Comparison of ENCODE assay signal across 15 cellular contexts in the genomic region with DNA sequence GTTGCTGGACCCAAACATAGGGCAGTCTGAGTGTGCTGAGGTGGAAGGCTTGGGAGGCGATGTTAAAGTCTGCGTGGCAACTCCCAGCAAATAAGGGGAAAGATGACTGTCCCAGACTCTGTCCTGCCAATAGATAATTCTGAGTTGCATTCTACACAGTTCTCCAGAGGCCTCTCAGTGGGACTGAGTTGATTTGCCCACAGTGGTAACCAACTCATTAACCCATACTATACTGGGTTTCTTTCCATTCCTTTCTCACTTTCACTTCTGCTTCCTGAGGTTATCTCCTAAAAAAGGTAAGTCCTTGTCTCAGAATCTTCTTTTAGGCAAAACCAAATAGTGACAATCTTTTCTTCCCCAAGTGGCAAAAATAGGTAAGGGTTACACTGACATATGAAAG.
DNase-seq lines count a peak whose midpoint lies in the region; ATAC-seq and TF ChIP-seq lines count a peak whose summit lies in the region.
"Had no signal": no experiment of that assay in that cellular context is flagged by ENCODE, and none has a peak within 500 bp of the region (broad histone marks: within the 10 kb centered on the region; RNA-seq: fewer than 3 reads in every experiment).

No MANE protein-coding gene starts in this region.

- DNase-seq in DND-41 = no peak
- DNase-seq in activated T-cell treated with anti-CD3 and anti-CD28 coated beads, Interleukin-2, amount 50 U/mL, for 72 hours = no peak
- no peak for DNase-seq in activated naive CD4-positive, alpha-beta T cell treated with anti-CD3 and anti-CD28 coated beads, Interleukin-2, amount 50 U/mL, for 72 hours (ENCODE audit: low spot score in 2 of 2)
- DNase-seq: Caco-2; CD8-positive, alpha-beta memory T cell; DMS53; H7 had no signal

- no peaks in the 10 kb centered on the region for H3K4me1 Mint-ChIP-seq in activated T-cell treated with anti-CD3 and anti-CD28 coated beads, Interleukin-2, amount 50 U/mL, for 72 hours (ENCODE audit: low read depth)
- H3K4me1 Mint-ChIP-seq: CD8-positive, alpha-beta memory T cell; GM23338 had no signal

- H2AFZ ChIP-seq in DND-41 (ENCODE audit: low read depth, low read length) (0 out of 2 replicates have a peak overlapping the region, but pooled peaks have one; percentile 12), OCI-LY3 (ENCODE audit: low read depth, low read length) (no peak overlapping the region)
- H2AFZ ChIP-seq: GM23338 had no signal

- TF ChIP-seq CTCF in DND-41 (IDR thresholded peaks at IDR 0.05; ENCODE audit: borderline replicate concordance, extremely low read depth, low read length, poor library complexity, severe bottlenecking) (no peak), OCI-LY3 (IDR thresholded peaks at IDR 0.05; ENCODE audit: low read depth, low read length) (no peak)

- no peaks in the 10 kb centered on the region for H3K27me3 Mint-ChIP-seq in activated T-cell treated with anti-CD3 and anti-CD28 coated beads, Interleukin-2, amount 50 U/mL, for 72 hours (ENCODE audit: low read depth)
- H3K27me3 Mint-ChIP-seq: CD8-positive, alpha-beta memory T cell had no signal

- H3K79me2 ChIP-seq in DND-41 (ENCODE audit: insufficient read depth, low read length) = no peaks in the 10 kb centered on the region
- H3K79me2 ChIP-seq in OCI-LY3 (ENCODE audit: low read length) = no peaks in the 10 kb centered on the region

- peaks cover 15% of the 10 kb centered on the region for H3K9me3 ChIP-seq in DND-41 (ENCODE audit: insufficient read depth, low read length, severe bottlenecking)
- no peaks in the 10 kb centered on the region for H3K9me3 ChIP-seq in OCI-LY3 (ENCODE audit: insufficient read depth, low read length)
- H3K9me3 ChIP-seq: Caco-2 had no signal

- H3K36me3 Mint-ChIP-seq in activated T-cell treated with anti-CD3 and anti-CD28 coated beads, Interleukin-2, amount 50 U/mL, for 72 hours (ENCODE audit: insufficient read depth in 2 of 2) = peaks cover 2 to 4% of the 10 kb centered on the region in 2 donors
- H3K36me3 Mint-ChIP-seq in activated naive CD4-positive, alpha-beta T cell treated with anti-CD3 and anti-CD28 coated beads, Interleukin-2, amount 50 U/mL, for 72 hours = peaks cover 6 to 7% of the 10 kb centered on the region in 2 donors

- H3K4me2 ChIP-seq in DND-41 (ENCODE audit: insufficient read depth, low read length) = no peak overlapping the region
- peak overlapping the region; percentile 30 for H3K4me2 ChIP-seq in OCI-LY3 (ENCODE audit: low read length)
- H3K4me2 ChIP-seq: A549, BLaER1, GM23338 had no signal

- no peaks in the 10 kb centered on the region for H4K20me1 ChIP-seq in DND-41 (ENCODE audit: insufficient read depth, low read length)
- H4K20me1 ChIP-seq in OCI-LY3 (ENCODE audit: insufficient read depth, low read length) = no peaks in the 10 kb centered on the region
- H4K20me1 ChIP-seq: BLaER1 had no signal

- H3K4me3 ChIP-seq in DND-41 (ENCODE audit: low read depth in 1 of 2, low read length in 2 of 2) (no peak overlapping the region), OCI-LY3 (ENCODE audit: low read length) (no peak overlapping the region)
- H3K4me3 ChIP-seq: A549, BLaER1, GM23338 had no signal

- H3K4me1 ChIP-seq in DND-41 (ENCODE audit: insufficient read depth, low read length) = no peaks in the 10 kb centered on the region
- H3K4me1 ChIP-seq in OCI-LY3 (ENCODE audit: low read length) = peaks cover 20% of the 10 kb centered on the region
- H3K4me1 ChIP-seq: A549, BLaER1, Caco-2 had no signal

- ATAC-seq in DND-41 (ENCODE audit: insufficient read depth, low read depth) (no peak), GM18505 (IDR thresholded peaks at IDR 0.05; ENCODE audit: unreplicated experiment) (peak; percentile 46), HG03432 (IDR thresholded peaks at IDR 0.05; ENCODE audit: unreplicated experiment) (peak; percentile 61), HG02938 (IDR thresholded peaks at IDR 0.05; ENCODE audit: unreplicated experiment) (no peak)
- ATAC-seq in activated T-cell treated with anti-CD3 and anti-CD28 coated beads, Interleukin-2, amount 50 U/mL, for 72 hours (replicated peaks in 1 of 2) = no peak
- no peak for ATAC-seq in activated naive CD4-positive, alpha-beta T cell treated with anti-CD3 and anti-CD28 coated beads, Interleukin-2, amount 50 U/mL, for 72 hours
- ATAC-seq: A549, GM23338, HepG2 had no signal

- H3K27ac ChIP-seq in DND-41 (ENCODE audit: low read length) = no peak overlapping the region
- no peak overlapping the region for H3K27ac ChIP-seq in OCI-LY3 (ENCODE audit: low read length)
- H3K27ac ChIP-seq: A549, BLaER1 had no signal

- peaks cover 4% of the 10 kb centered on the region in 2 donors for H3K9me3 Mint-ChIP-seq in activated T-cell treated with anti-CD3 and anti-CD28 coated beads, Interleukin-2, amount 50 U/mL, for 72 hours
- peaks cover 6 to 12% of the 10 kb centered on the region in 2 donors for H3K9me3 Mint-ChIP-seq in activated naive CD4-positive, alpha-beta T cell treated with anti-CD3 and anti-CD28 coated beads, Interleukin-2, amount 50 U/mL, for 72 hours

- H3K27me3 ChIP-seq in DND-41 (ENCODE audit: insufficient read depth, low read length, poor library complexity) (no peaks in the 10 kb centered on the region), OCI-LY3 (ENCODE audit: low read depth, low read length) (no peaks in the 10 kb centered on the region)
- H3K27me3 ChIP-seq: BLaER1 had no signal

- no peak for TF ChIP-seq POLR2A in GM18505 (IDR thresholded peaks at IDR 0.05; ENCODE audit: borderline replicate concordance, extremely low read depth, insufficient read depth, insufficient read length)

- H3K4me3 Mint-ChIP-seq in activated T-cell treated with anti-CD3 and anti-CD28 coated beads, Interleukin-2, amount 50 U/mL, for 72 hours = no peak overlapping the region
- H3K4me3 Mint-ChIP-seq: CD8-positive, alpha-beta memory T cell; GM23338 had no signal

- H3K36me3 ChIP-seq in DND-41 (ENCODE audit: insufficient read depth, low read length) (no peaks in the 10 kb centered on the region), OCI-LY3 (replicated peaks; ENCODE audit: low read depth, low read length) (no peaks in the 10 kb centered on the region)
- H3K36me3 ChIP-seq: BLaER1 had no signal

- no peak overlapping the region for H3K27ac Mint-ChIP-seq in activated T-cell treated with anti-CD3 and anti-CD28 coated beads, Interleukin-2, amount 50 U/mL, for 72 hours
- H3K27ac Mint-ChIP-seq in activated naive CD4-positive, alpha-beta T cell treated with anti-CD3 and anti-CD28 coated beads, Interleukin-2, amount 50 U/mL, for 72 hours = no peak overlapping the region
- H3K27ac Mint-ChIP-seq: CD8-positive, alpha-beta memory T cell; GM23338 had no signal

- H3K9ac ChIP-seq in DND-41 (ENCODE audit: low read depth, low read length) = no peak overlapping the region
- no peak overlapping the region for H3K9ac ChIP-seq in OCI-LY3 (ENCODE audit: low read length)
- H3K9ac ChIP-seq: BLaER1 had no signal

Comparison
In these comparisons a context has a peak if more than half of its experiments do, and no peak if none do; other contexts are left out.
1. ATAC-seq: peak in GM18505 (single experiment) and HG03432 (single experiment); none in DND-41 (single experiment), activated T-cell treated with anti-CD3 and anti-CD28 coated beads, Interleukin-2, amount 50 U/mL, for 72 hours (0 of 2), activated naive CD4-positive, alpha-beta T cell treated with anti-CD3 and anti-CD28 coated beads, Interleukin-2, amount 50 U/mL, for 72 hours (0 of 2) and HG02938 (single experiment).